Comparison of ENCODE assay signal across 1 cellular context in genomic region chr20:51045492-51045891, GRCh38.
TF ChIP-seq lines count a peak whose summit lies in the region.

No MANE protein-coding gene starts in this region.

TF ChIP-seq in K562, 482 proteins besides CTCF, POLR2A, EP300 and RAD21 (continued from another document):
- TF ChIP-seq MGA (IDR thresholded peaks at IDR 0.05) = peak; percentile 17; the same call in 1 of the 2 replicates
